2 cellular contexts compared by ENCODE assay signal in the genomic region with DNA sequence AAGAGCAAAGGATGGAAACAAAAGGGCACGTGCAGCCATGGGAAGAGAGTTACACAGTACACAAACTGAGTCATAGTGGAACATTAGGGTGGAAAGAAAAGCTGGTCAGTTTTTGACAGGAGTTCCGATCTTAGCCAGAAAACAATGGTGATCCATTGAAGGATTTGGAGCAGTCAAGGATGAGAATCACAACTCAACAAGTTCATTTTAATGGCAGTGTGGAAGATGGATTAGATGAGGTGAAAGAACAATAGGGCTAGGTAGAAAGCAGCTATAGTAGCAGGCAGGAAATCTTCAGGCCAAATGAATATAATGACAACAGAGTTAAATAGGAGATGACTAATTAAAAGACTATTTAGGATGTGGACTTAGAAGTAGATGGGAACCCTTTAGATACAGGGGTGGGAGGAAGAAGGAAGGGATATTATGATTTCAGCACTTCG.
TF ChIP-seq lines count a peak whose summit lies in the region.

No MANE protein-coding gene starts in this region.

TF ChIP-seq in A549, 52 proteins besides CTCF, POLR2A, EP300 and RAD21:
- TF ChIP-seq TFCP2L1 (CRISPR knock-in tag; IDR thresholded peaks at IDR 0.05) (no peak), POLR2AphosphoS2 (conservative IDR thresholded peaks at IDR 0.05; ENCODE audit: low read length) (no peak)

TF ChIP-seq in IMR-90, 13 proteins besides CTCF, POLR2A, EP300 and RAD21:
- TF ChIP-seq CHD1 (IDR thresholded peaks at IDR 0.05; ENCODE audit: low read depth, low read length) (no peak), MXI1 (IDR thresholded peaks at IDR 0.05; ENCODE audit: borderline replicate concordance, low read depth, low read length) (no peak), MAFK (IDR thresholded peaks at IDR 0.05; ENCODE audit: low read depth, low read length) (no peak), RCOR1 (IDR thresholded peaks at IDR 0.05; ENCODE audit: insufficient replicate concordance, low read length) (no peak), FOS (IDR thresholded peaks at IDR 0.05; ENCODE audit: low read depth, low read length) (no peak), NFE2L2 (IDR thresholded peaks at IDR 0.05; ENCODE audit: low read depth, low read length) (no peak), CEBPB (IDR thresholded peaks at IDR 0.05; ENCODE audit: low read depth, low read length) (no peak), RFX5 (IDR thresholded peaks at IDR 0.05; ENCODE audit: low read depth, low read length) (no peak), SMC3 (IDR thresholded peaks at IDR 0.05; ENCODE audit: low read depth, low read length) (no peak), MAZ (IDR thresholded peaks at IDR 0.05; ENCODE audit: borderline replicate concordance, low read depth, low read length) (no peak), BHLHE40 (IDR thresholded peaks at IDR 0.05; ENCODE audit: low read depth, low read length) (no peak)
- TF ChIP-seq, protein P1, sequence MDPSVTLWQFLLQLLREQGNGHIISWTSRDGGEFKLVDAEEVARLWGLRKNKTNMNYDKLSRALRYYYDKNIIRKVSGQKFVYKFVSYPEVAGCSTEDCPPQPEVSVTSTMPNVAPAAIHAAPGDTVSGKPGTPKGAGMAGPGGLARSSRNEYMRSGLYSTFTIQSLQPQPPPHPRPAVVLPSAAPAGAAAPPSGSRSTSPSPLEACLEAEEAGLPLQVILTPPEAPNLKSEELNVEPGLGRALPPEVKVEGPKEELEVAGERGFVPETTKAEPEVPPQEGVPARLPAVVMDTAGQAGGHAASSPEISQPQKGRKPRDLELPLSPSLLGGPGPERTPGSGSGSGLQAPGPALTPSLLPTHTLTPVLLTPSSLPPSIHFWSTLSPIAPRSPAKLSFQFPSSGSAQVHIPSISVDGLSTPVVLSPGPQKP (IDR thresholded peaks at IDR 0.05; ENCODE audit: borderline replicate concordance, low read depth, low read length), result no peak
- TF ChIP-seq, protein P2, sequence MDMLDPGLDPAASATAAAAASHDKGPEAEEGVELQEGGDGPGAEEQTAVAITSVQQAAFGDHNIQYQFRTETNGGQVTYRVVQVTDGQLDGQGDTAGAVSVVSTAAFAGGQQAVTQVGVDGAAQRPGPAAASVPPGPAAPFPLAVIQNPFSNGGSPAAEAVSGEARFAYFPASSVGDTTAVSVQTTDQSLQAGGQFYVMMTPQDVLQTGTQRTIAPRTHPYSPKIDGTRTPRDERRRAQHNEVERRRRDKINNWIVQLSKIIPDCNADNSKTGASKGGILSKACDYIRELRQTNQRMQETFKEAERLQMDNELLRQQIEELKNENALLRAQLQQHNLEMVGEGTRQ (IDR thresholded peaks at IDR 0.05; ENCODE audit: low read depth, low read length), result no peak
